In genomic region chr2:177256695-177257094, GRCh38 we compare ENCODE assay signal across 14 cellular contexts. TPM values are rescaled to one million over a fixed set of nuclear protein-coding genes. Genes with fewer than 3 reads are reported as not detected.
A peak's percentile ranks its signal among the peaks of the same experiment; 100 is the strongest.
DNase-seq lines count a peak whose midpoint lies in the region; ATAC-seq and TF ChIP-seq lines count a peak whose summit lies in the region.
"Had no signal": no experiment of that assay in that cellular context is flagged by ENCODE, and none has a peak within 500 bp of the region (broad histone marks: within the 10 kb centered on the region; RNA-seq: fewer than 3 reads in every experiment).

No MANE protein-coding gene starts in this region.

- no peak for TF ChIP-seq POLR2A in transverse colon (IDR thresholded peaks at IDR 0.05)

- H3K4me1 ChIP-seq in ascending aorta (peaks cover 16 to 77% of the 10 kb centered on the region in 2 donors), transverse colon (peaks cover 44 to 98% (median 83%) of the 10 kb centered on the region in 4 donors)
- peaks cover 51 to 78% of the 10 kb centered on the region in 2 donors for H3K4me1 ChIP-seq in naive thymus-derived CD4-positive, alpha-beta T cell (ENCODE audit: control insufficient read depth in 2 of 2, insufficient read depth in 2 of 2, low read length in 2 of 2)

- CTCF ChIA-PET in activated naive CD4-positive, alpha-beta T cell treated with anti-CD3 and anti-CD28 coated beads, Interleukin-2, amount 10 ng/mL, durations not matched to agents 7 days and 5 days (lab: Charles Lee): no interaction called here
- CTCF ChIA-PET in naive thymus-derived CD4-positive, alpha-beta T cell (lab: Charles Lee): no interaction called here

- no peak for DNase-seq in activated naive CD4-positive, alpha-beta T cell treated with anti-CD3 and anti-CD28 coated beads, Interleukin-2, amount 10 ng/mL, durations not matched to agents 7 days and 5 days
- DNase-seq in activated naive CD4-positive, alpha-beta T cell treated with anti-CD3 and anti-CD28 coated beads, Interleukin-2, amount 50 U/mL, for 16 hours: no peak
- no peak for DNase-seq in ascending aorta (ENCODE audit: low spot score in 2 of 2)
- no peak for DNase-seq in naive thymus-derived CD4-positive, alpha-beta T cell
- no peak for DNase-seq in transverse colon
- no peak for DNase-seq in glutamatergic neuron
- DNase-seq: central memory CD4-positive, alpha-beta T cell; erythroblast; mucosa of descending colon; NCI-H1105 treated with DMSO at 0.1 percent for 48 hours; NCI-H524 treated with DMSO at 0.1 percent for 48 hours; SHP77 had no signal

- H3K9me3 Mint-ChIP-seq in activated naive CD4-positive, alpha-beta T cell treated with anti-CD3 and anti-CD28 coated beads, Interleukin-2, amount 10 ng/mL, durations not matched to agents 7 days and 5 days: peaks cover 4% of the 10 kb centered on the region
- H3K9me3 Mint-ChIP-seq in naive thymus-derived CD4-positive, alpha-beta T cell: peaks cover 0 to 3% (median 0%) of the 10 kb centered on the region in 11 donors
- peaks cover 4% of the 10 kb centered on the region for H3K9me3 Mint-ChIP-seq in glutamatergic neuron (ENCODE audit: unreplicated experiment)

- no peaks in the 10 kb centered on the region for H3K27me3 Mint-ChIP-seq in activated naive CD4-positive, alpha-beta T cell treated with anti-CD3 and anti-CD28 coated beads, Interleukin-2, amount 10 ng/mL, durations not matched to agents 7 days and 5 days
- no peaks in the 10 kb centered on the region for H3K27me3 Mint-ChIP-seq in naive thymus-derived CD4-positive, alpha-beta T cell
- peaks cover 3% of the 10 kb centered on the region for H3K27me3 Mint-ChIP-seq in glutamatergic neuron (ENCODE audit: unreplicated experiment)

- TF ChIP-seq CTCF in ascending aorta (IDR thresholded peaks at IDR 0.05) (no peak), transverse colon (IDR thresholded peaks at IDR 0.05) (no peak), glutamatergic neuron (IDR thresholded peaks at IDR 0.05; ENCODE audit: partially characterized antibody, unreplicated experiment) (no peak)

- WGBS in transverse colon (ENCODE audit: low coverage in 1 of 2), 2 donors: 80 to 87% methylated on average over 1 to 3 of the region's 3 CpGs

- in situ Hi-C loops in transverse colon (cut with MboI; ENCODE audit: low pct_ligation_motif_present in 1 of 4, low pct_unique_long_range_greater_than_20kb in 1 of 4, low sequenced_read_pairs in 3 of 4): no loop called here

- no peaks in the 10 kb centered on the region for H3K27me3 ChIP-seq in ascending aorta
- H3K27me3 ChIP-seq in naive thymus-derived CD4-positive, alpha-beta T cell (ENCODE audit: control insufficient read depth in 2 of 2, insufficient read depth in 2 of 2, low read length in 2 of 2): no peaks in the 10 kb centered on the region
- H3K27me3 ChIP-seq in transverse colon: no peaks in the 10 kb centered on the region

- no peak overlapping the region for H3K4me3 Mint-ChIP-seq in activated naive CD4-positive, alpha-beta T cell treated with anti-CD3 and anti-CD28 coated beads, Interleukin-2, amount 10 ng/mL, durations not matched to agents 7 days and 5 days
- H3K4me3 Mint-ChIP-seq in naive thymus-derived CD4-positive, alpha-beta T cell: peak overlapping the region in 9 of 10 donors; percentile 56 to 97 (median 75)
- H3K4me3 Mint-ChIP-seq in glutamatergic neuron (ENCODE audit: unreplicated experiment): no peak overlapping the region

- no peak for TF ChIP-seq EP300 in transverse colon (IDR thresholded peaks at IDR 0.05; ENCODE audit: low read depth)

- no peak for ATAC-seq in naive thymus-derived CD4-positive, alpha-beta T cell
- ATAC-seq in HG03460 (IDR thresholded peaks at IDR 0.05; ENCODE audit: unreplicated experiment): no peak
- ATAC-seq in activated CD4-positive, CD25-positive, alpha-beta regulatory T cell treated with anti-CD3 and anti-CD28 coated beads, Interleukin-2, amount 50 U/mL, for 24 hours: no peak
- ATAC-seq: mucosa of descending colon had no signal

- peak overlapping the region; percentile 57 for H3K27ac Mint-ChIP-seq in activated naive CD4-positive, alpha-beta T cell treated with anti-CD3 and anti-CD28 coated beads, Interleukin-2, amount 10 ng/mL, durations not matched to agents 7 days and 5 days
- H3K27ac Mint-ChIP-seq in naive thymus-derived CD4-positive, alpha-beta T cell: peak overlapping the region in 6 of 9 donors; percentile 8 to 87 (median 65)
- H3K27ac Mint-ChIP-seq in glutamatergic neuron (ENCODE audit: unreplicated experiment): no peak overlapping the region

- peaks cover 92% of the 10 kb centered on the region for H3K4me1 Mint-ChIP-seq in activated naive CD4-positive, alpha-beta T cell treated with anti-CD3 and anti-CD28 coated beads, Interleukin-2, amount 10 ng/mL, durations not matched to agents 7 days and 5 days
- peaks cover 70 to 100% (median 95%) of the 10 kb centered on the region in 7 donors for H3K4me1 Mint-ChIP-seq in naive thymus-derived CD4-positive, alpha-beta T cell
- H3K4me1 Mint-ChIP-seq in glutamatergic neuron (ENCODE audit: low read depth, unreplicated experiment): peaks cover 32% of the 10 kb centered on the region

- peaks cover 75% of the 10 kb centered on the region for H3K36me3 Mint-ChIP-seq in activated naive CD4-positive, alpha-beta T cell treated with anti-CD3 and anti-CD28 coated beads, Interleukin-2, amount 10 ng/mL, durations not matched to agents 7 days and 5 days
- peaks cover 6 to 41% (median 16%) of the 10 kb centered on the region in 5 donors for H3K36me3 Mint-ChIP-seq in naive thymus-derived CD4-positive, alpha-beta T cell
- H3K36me3 Mint-ChIP-seq in glutamatergic neuron (ENCODE audit: unreplicated experiment): peaks cover 4% of the 10 kb centered on the region

- H3K9me3 ChIP-seq in ascending aorta: no peaks in the 10 kb centered on the region
- no peaks in the 10 kb centered on the region for H3K9me3 ChIP-seq in naive thymus-derived CD4-positive, alpha-beta T cell (ENCODE audit: control insufficient read depth in 2 of 3, low read length in 3 of 3)
- no peaks in the 10 kb centered on the region for H3K9me3 ChIP-seq in transverse colon
- H3K9me3 ChIP-seq: mucosa of descending colon had no signal

- H3K36me3 ChIP-seq in ascending aorta (no peaks in the 10 kb centered on the region), transverse colon (no peaks in the 10 kb centered on the region)
- H3K36me3 ChIP-seq in naive thymus-derived CD4-positive, alpha-beta T cell (ENCODE audit: control insufficient read depth in 2 of 3, insufficient read depth in 3 of 3, low read length in 3 of 3): no peaks in the 10 kb centered on the region

- peak overlapping the region in 1 of 2 donors; percentile 30 for H3K4me3 ChIP-seq in ascending aorta
- no peak overlapping the region for H3K4me3 ChIP-seq in naive thymus-derived CD4-positive, alpha-beta T cell (ENCODE audit: low read length)
- H3K4me3 ChIP-seq in transverse colon: no peak overlapping the region
- H3K4me3 ChIP-seq: mucosa of descending colon had no signal

- H3K27ac ChIP-seq in ascending aorta: peak overlapping the region; percentile 37 to 52
- H3K27ac ChIP-seq in naive thymus-derived CD4-positive, alpha-beta T cell (ENCODE audit: low read depth, low read length): peak overlapping the region; percentile 8
- H3K27ac ChIP-seq in transverse colon: peak overlapping the region in 3 of 4 donors; percentile 11 to 50 (median 17)

- POLR2A ChIA-PET in naive thymus-derived CD4-positive, alpha-beta T cell (lab: Charles Lee): interaction anchor here (0.8 to 1.0 kb wide), 4 partner anchors 8 to 52 kb away, joined by 3 to 5 read pairs (median 4); partner anchors contain the start of gene NFE2L2

- intact Hi-C loops in ascending aorta (cut with DNase I) (no loop called here), transverse colon (cut with DNase I; ENCODE audit: low total_unique reads) (no loop called here)
- intact Hi-C loops in naive thymus-derived CD4-positive, alpha-beta T cell (cut with micrococcal nuclease): no loop called here

RNA-seq across cellular contexts. Expression of gene NFE2L2, which starts 7.8 kb away (rescaled TPM):
- 99.3 TPM for total RNA-seq in ascending aorta
- total RNA-seq in naive thymus-derived CD4-positive, alpha-beta T cell: 10 to 100 TPM; 58.9 to 99.6 (median 74.7) TPM
- 10 to 100 TPM; 67.4 to 98.5 TPM for polyA plus RNA-seq in naive thymus-derived CD4-positive, alpha-beta T cell
- 100 to 1,000 TPM in 1 of 4 donors, 10 to 100 TPM in 3; 41.6 to 105 (median 65.2) TPM for total RNA-seq in transverse colon
- 51.4 TPM for total RNA-seq in glutamatergic neuron (ENCODE audit: unreplicated experiment)

RNA-seq across cellular contexts. Expression of gene HNRNPA3, which starts 44.1 kb away (rescaled TPM):
- total RNA-seq in ascending aorta (32.9 TPM), transverse colon (10 to 100 TPM; 40.6 to 83.2 (median 57.4) TPM), glutamatergic neuron (ENCODE audit: unreplicated experiment) (251 TPM)
- total RNA-seq in naive thymus-derived CD4-positive, alpha-beta T cell: 100 to 1,000 TPM; 151 to 311 (median 184) TPM
- 10 to 100 TPM; 53.3 to 69.0 TPM for polyA plus RNA-seq in naive thymus-derived CD4-positive, alpha-beta T cell

Comparison
In these comparisons a context has a peak if more than half of its experiments do, and no peak if none do; other contexts are left out.
1. H3K4me3 Mint-ChIP-seq: peak in naive thymus-derived CD4-positive, alpha-beta T cell (9 of 10); none in activated naive CD4-positive, alpha-beta T cell treated with anti-CD3 and anti-CD28 coated beads, Interleukin-2, amount 10 ng/mL, durations not matched to agents 7 days and 5 days (single experiment) and glutamatergic neuron (single experiment).
2. Peak in every context shown above with its lines, with median percentiles within 50 percentile points of each other: H3K27ac ChIP-seq.